ENCODE assay signal across 8 cellular contexts in the genomic region with DNA sequence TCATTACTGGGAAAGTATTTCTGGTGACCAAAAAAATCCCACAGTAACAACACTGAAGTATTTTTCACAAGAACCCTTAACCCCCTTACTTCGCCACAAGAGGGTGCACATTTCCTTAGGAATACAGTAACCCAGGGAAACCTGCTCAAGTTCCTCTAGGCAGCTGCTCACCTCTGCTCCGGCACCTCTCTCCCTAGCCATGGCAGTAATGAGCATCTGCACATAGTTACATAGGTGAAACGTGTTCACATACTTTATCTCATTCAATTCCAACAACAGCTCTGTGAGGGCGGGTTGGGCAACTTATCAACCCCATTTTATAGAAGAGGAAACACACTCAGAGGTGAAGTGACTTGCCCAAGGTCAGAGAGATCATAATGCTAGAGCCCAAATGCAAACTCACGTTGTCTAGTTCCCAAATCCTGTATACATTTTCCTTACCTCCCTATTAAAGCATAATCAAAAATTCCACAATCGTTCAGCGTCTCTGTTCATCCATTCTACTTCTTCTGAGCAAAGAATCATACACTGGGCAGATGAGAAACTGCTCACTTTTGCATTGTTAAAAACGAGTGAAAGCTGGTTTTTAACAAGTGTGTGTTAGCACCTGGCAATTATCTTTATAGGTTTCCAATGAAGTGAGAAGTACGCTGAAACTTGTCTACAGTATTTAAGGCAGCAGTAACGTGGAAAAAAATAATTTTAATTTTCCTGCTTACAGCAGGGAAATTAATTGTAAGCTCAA.
DNase-seq lines count a peak whose midpoint lies in the region; ATAC-seq and TF ChIP-seq lines count a peak whose summit lies in the region.

No MANE protein-coding gene starts in this region.

- peak; percentile 96 for ATAC-seq in GM23338
- ATAC-seq in HG03460 (IDR thresholded peaks at IDR 0.05; ENCODE audit: unreplicated experiment): no peak

- TF ChIP-seq POLR2A in thyroid gland (IDR thresholded peaks at IDR 0.05): no peak

- H4K20me1 ChIP-seq in GM23338 (replicated peaks; ENCODE audit: insufficient read depth): peaks cover 37% of the 10 kb centered on the region

- peak; percentile 7 for DNase-seq in CMK (ENCODE audit: low read depth)
- peak; percentile 93 for DNase-seq in GM23338 (ENCODE audit: low spot score)
- peak; percentile 4 for DNase-seq in NCI-H446 treated with DMSO at 0.1 percent for 48 hours (lab: John Stamatoyannopoulos, UW)
- peak; percentile 84 for DNase-seq in astrocyte of the cerebellum (ENCODE audit: low read depth)
- peak; percentile 24 for DNase-seq in inferior parietal cortex (ENCODE audit: extremely low spot score)
- DNase-seq in thyroid gland: peak; percentile 54 to 59
- no peak for DNase-seq in stimulated activated CD4-positive, alpha-beta T cell treated with anti-CD3 and anti-CD28 coated beads, Interleukin-4, amount 100 ng/mL, for 1 hour

- H3K4me3 ChIP-seq in GM23338 (no peak overlapping the region), astrocyte of the cerebellum (ENCODE audit: low read depth, low read length) (no peak overlapping the region), thyroid gland (replicated peaks in 1 of 3) (no peak overlapping the region)

- H3K79me2 ChIP-seq in GM23338 (replicated peaks; ENCODE audit: insufficient read depth): peaks cover 93% of the 10 kb centered on the region

- H3K9me2 ChIP-seq in GM23338 (ENCODE audit: insufficient read depth): no peaks in the 10 kb centered on the region

- H3K27me3 ChIP-seq in GM23338 (ENCODE audit: insufficient read depth) (no peaks in the 10 kb centered on the region), thyroid gland (no peaks in the 10 kb centered on the region)

- no peak overlapping the region for H3K4me2 ChIP-seq in GM23338

- H3K27ac ChIP-seq in GM23338 (ENCODE audit: low read depth) (0 out of 2 replicates have a peak overlapping the region, but pooled peaks have one; percentile 62), thyroid gland (no peak overlapping the region)

- H3K9me3 ChIP-seq in thyroid gland: no peaks in the 10 kb centered on the region

- in situ Hi-C loops in astrocyte of the cerebellum (cut with HindIII; ENCODE audit: low sequenced_read_pairs): no loop called here

- peak; percentile 83 to 89 for TF ChIP-seq CTCF in GM23338 (conservative IDR thresholded peaks at IDR 0.05; ENCODE audit: low read depth in 2 of 2)
- TF ChIP-seq CTCF in astrocyte of the cerebellum (IDR thresholded peaks at IDR 0.05; ENCODE audit: low read depth, low read length, missing control alignments): peak; percentile 64
- peak in 4 of 6 experiments; percentile 36 to 64 (median 58) for TF ChIP-seq CTCF in thyroid gland (IDR thresholded peaks at IDR 0.05)

- H3F3A ChIP-seq in GM23338 (replicated peaks; ENCODE audit: low read depth): no peaks in the 10 kb centered on the region

- no peaks in the 10 kb centered on the region for H3K9me3 Mint-ChIP-seq in GM23338

- no peak overlapping the region for H3K4me3 Mint-ChIP-seq in GM23338

- WGBS in thyroid gland, 2 donors: 71 to 73% methylated on average over 10 of the region's 10 CpGs

- no peak overlapping the region for H3K27ac Mint-ChIP-seq in GM23338

- H3K36me3 Mint-ChIP-seq in GM23338 (ENCODE audit: low read depth): no peaks in the 10 kb centered on the region; the same call in 2 of the 3 replicates

- intact Hi-C loops in thyroid gland (cut with DNase I): no loop called here

- peaks cover 46% of the 10 kb centered on the region for H3K4me1 ChIP-seq in GM23338 (ENCODE audit: insufficient read depth)
- no peaks in the 10 kb centered on the region for H3K4me1 ChIP-seq in thyroid gland

- H2AFZ ChIP-seq in GM23338: no peak overlapping the region

- H3K36me3 ChIP-seq in GM23338 (ENCODE audit: insufficient read depth) (no peaks in the 10 kb centered on the region), thyroid gland (no peaks in the 10 kb centered on the region)

- peaks cover 44% of the 10 kb centered on the region for H3K4me1 Mint-ChIP-seq in GM23338

- no peaks in the 10 kb centered on the region for H3K27me3 Mint-ChIP-seq in GM23338 (ENCODE audit: insufficient read depth, low read depth, poor library complexity)

TF ChIP-seq in GM23338, 12 proteins besides CTCF, POLR2A, EP300 and RAD21:
- TF ChIP-seq CREB1 (CRISPR knock-in tag; IDR thresholded peaks at IDR 0.05; ENCODE audit: low read depth): no peak
- no peak for TF ChIP-seq ZNF114 (CRISPR knock-in tag; IDR thresholded peaks at IDR 0.05)
